Comparison of ENCODE assay signal across 1 cellular context in the genomic region with DNA sequence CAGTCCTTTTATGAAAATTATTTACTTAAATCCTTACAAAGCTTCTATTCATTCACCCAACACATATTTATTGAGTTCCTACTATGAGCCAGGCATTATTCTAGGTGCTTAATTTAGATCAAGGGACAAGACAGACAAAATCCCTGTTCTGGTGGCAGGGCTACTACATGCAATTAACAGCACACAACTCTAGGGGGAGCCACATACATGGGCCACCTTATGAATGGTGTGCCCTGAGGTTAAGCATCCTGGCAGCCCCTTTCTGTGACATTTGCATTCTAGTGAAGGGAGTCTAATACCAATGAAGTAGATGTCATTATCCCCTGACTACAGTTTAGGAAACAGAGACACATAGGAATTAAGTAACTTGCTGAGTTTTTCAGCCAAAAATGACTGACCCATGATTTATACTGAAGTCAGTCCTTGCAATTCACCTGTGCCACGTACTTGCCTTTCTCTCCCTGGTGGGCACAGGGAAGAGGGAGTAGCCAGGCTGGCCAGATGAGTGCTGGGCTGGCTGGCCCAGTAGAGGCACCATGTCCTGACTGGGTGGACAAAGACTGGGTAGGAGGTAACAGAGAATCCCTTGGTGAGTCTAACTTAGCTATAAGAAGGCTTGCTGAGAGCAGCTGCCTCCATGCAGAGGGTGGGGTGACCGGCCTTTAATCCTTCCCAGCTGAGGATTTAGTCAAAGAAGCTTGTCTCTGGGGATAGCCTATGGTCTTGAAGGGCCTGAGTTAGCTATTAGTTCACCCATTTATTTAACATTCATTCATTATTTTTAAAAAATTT.
TF ChIP-seq lines count a peak whose summit lies in the region.

No MANE protein-coding gene starts in this region.

TF ChIP-seq in SK-N-SH, 30 proteins besides CTCF, POLR2A, EP300 and RAD21 (continued from another document):
- no peak for TF ChIP-seq REST (IDR thresholded peaks at IDR 0.05; ENCODE audit: low read depth, low read length)
- TF ChIP-seq TCF12 (IDR thresholded peaks at IDR 0.05), result no peak
- TF ChIP-seq, protein P1, sequence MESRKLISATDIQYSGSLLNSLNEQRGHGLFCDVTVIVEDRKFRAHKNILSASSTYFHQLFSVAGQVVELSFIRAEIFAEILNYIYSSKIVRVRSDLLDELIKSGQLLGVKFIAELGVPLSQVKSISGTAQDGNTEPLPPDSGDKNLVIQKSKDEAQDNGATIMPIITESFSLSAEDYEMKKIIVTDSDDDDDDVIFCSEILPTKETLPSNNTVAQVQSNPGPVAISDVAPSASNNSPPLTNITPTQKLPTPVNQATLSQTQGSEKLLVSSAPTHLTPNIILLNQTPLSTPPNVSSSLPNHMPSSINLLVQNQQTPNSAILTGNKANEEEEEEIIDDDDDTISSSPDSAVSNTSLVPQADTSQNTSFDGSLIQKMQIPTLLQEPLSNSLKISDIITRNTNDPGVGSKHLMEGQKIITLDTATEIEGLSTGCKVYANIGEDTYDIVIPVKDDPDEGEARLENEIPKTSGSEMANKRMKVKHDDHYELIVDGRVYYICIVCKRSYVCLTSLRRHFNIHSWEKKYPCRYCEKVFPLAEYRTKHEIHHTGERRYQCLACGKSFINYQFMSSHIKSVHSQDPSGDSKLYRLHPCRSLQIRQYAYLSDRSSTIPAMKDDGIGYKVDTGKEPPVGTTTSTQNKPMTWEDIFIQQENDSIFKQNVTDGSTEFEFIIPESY (IDR thresholded peaks at IDR 0.05; ENCODE audit: borderline replicate concordance, low read depth), result no peak
- no peak for TF ChIP-seq EZH2phosphoT487 (IDR thresholded peaks at IDR 0.05; ENCODE audit: borderline replicate concordance, low read depth)
- TF ChIP-seq JUND (IDR thresholded peaks at IDR 0.05), result no peak
- no peak for TF ChIP-seq SIN3A (IDR thresholded peaks at IDR 0.05; ENCODE audit: borderline replicate concordance, low read depth, low read length)
- TF ChIP-seq FOXM1 (IDR thresholded peaks at IDR 0.05; ENCODE audit: low read depth), result no peak
- no peak for TF ChIP-seq FOXJ3 (CRISPR knock-in tag; IDR thresholded peaks at IDR 0.05)
- TF ChIP-seq RFX5 (IDR thresholded peaks at IDR 0.05; ENCODE audit: low read length), result no peak
